Comparison of ENCODE assay signal across 23 cellular contexts in genomic region chr1:174274452-174274851, GRCh38.
"Had no signal": no experiment of that assay in that cellular context is flagged by ENCODE, and none has a peak within 500 bp of the region (broad histone marks: within the 10 kb centered on the region; RNA-seq: fewer than 3 reads in every experiment).

No MANE protein-coding gene starts in this region.

- H3K27ac ChIP-seq: body of pancreas, cardiac muscle cell, foreskin keratinocyte, left lung, sigmoid colon, stomach, suprapubic skin, transverse colon had no signal

- H3K4me1 Mint-ChIP-seq: activated naive CD8-positive, alpha-beta T cell treated with anti-CD3 and anti-CD28 coated beads, Interleukin-2, amount 10 ng/mL, durations not matched to agents 7 days and 5 days; naive thymus-derived CD4-positive, alpha-beta T cell; neural crest cell; WTC11 had no signal

- H3K4me1 ChIP-seq: body of pancreas, foreskin keratinocyte, left lung, sigmoid colon, stomach, suprapubic skin had no signal

- H3K36me3 Mint-ChIP-seq: activated naive CD8-positive, alpha-beta T cell treated with anti-CD3 and anti-CD28 coated beads, Interleukin-2, amount 10 ng/mL, durations not matched to agents 7 days and 5 days; WTC11 had no signal

- H3K4me2 ChIP-seq: smooth muscle cell had no signal

- H3K36me3 ChIP-seq: cardiac muscle cell, left lung, suprapubic skin, transverse colon had no signal

- ATAC-seq: body of pancreas; foreskin keratinocyte; left lung; naive thymus-derived CD4-positive, alpha-beta T cell; stimulated activated memory B cell treated with anti-CD40 and anti-IgM and Interleukin-4, amounts not matched to agents 10 μg/mL and 1 μg/mL and 100 μg/mL, for 72 hours; WTC11 had no signal

- H3K4me3 Mint-ChIP-seq: activated naive CD4-positive, alpha-beta T cell treated with anti-CD3 and anti-CD28 coated beads for 36 hours; activated naive CD8-positive, alpha-beta T cell treated with anti-CD3 and anti-CD28 coated beads, Interleukin-2, amount 10 ng/mL, durations not matched to agents 7 days and 5 days; naive thymus-derived CD4-positive, alpha-beta T cell; neural crest cell; stimulated activated memory B cell treated with anti-CD40 and anti-IgM and Interleukin-4, amounts not matched to agents 10 μg/mL and 1 μg/mL and 100 μg/mL, for 72 hours; WTC11 had no signal

- H3K27me3 Mint-ChIP-seq: activated naive CD8-positive, alpha-beta T cell treated with anti-CD3 and anti-CD28 coated beads, Interleukin-2, amount 10 ng/mL, durations not matched to agents 7 days and 5 days; naive thymus-derived CD4-positive, alpha-beta T cell; stimulated activated memory B cell treated with anti-CD40 and anti-IgM and Interleukin-4, amounts not matched to agents 10 μg/mL and 1 μg/mL and 100 μg/mL, for 72 hours had no signal

- H3K27ac Mint-ChIP-seq: activated naive CD4-positive, alpha-beta T cell treated with anti-CD3 and anti-CD28 coated beads for 36 hours; activated naive CD8-positive, alpha-beta T cell treated with anti-CD3 and anti-CD28 coated beads, Interleukin-2, amount 10 ng/mL, durations not matched to agents 7 days and 5 days; stimulated activated memory B cell treated with anti-CD40 and anti-IgM and Interleukin-4, amounts not matched to agents 10 μg/mL and 1 μg/mL and 100 μg/mL, for 72 hours; WTC11 had no signal

- H3K9me3 Mint-ChIP-seq: activated naive CD4-positive, alpha-beta T cell treated with anti-CD3 and anti-CD28 coated beads for 36 hours; activated naive CD8-positive, alpha-beta T cell treated with anti-CD3 and anti-CD28 coated beads, Interleukin-2, amount 10 ng/mL, durations not matched to agents 7 days and 5 days; naive thymus-derived CD4-positive, alpha-beta T cell; neural crest cell; stimulated activated memory B cell treated with anti-CD40 and anti-IgM and Interleukin-4, amounts not matched to agents 10 μg/mL and 1 μg/mL and 100 μg/mL, for 72 hours; WTC11 had no signal

- H3K4me3 ChIP-seq: body of pancreas, cardiac muscle cell, left lung, lung, sigmoid colon, smooth muscle cell, stomach, suprapubic skin, transverse colon had no signal

- H3K9me3 ChIP-seq: body of pancreas, left lung, sigmoid colon, stomach, suprapubic skin, transverse colon had no signal

- H3K27me3 ChIP-seq: body of pancreas, cardiac muscle cell, foreskin keratinocyte, left lung, sigmoid colon, stomach, suprapubic skin, transverse colon had no signal

- DNase-seq: activated naive CD4-positive, alpha-beta T cell treated with anti-CD3 and anti-CD28 coated beads for 36 hours; activated naive CD8-positive, alpha-beta T cell treated with anti-CD3 and anti-CD28 coated beads, Interleukin-2, amount 10 ng/mL, durations not matched to agents 7 days and 5 days; activated T-cell treated with anti-CD3 and anti-CD28 coated beads, Interleukin-2, amount 50 U/mL, for 48 hours; amygdala; body of pancreas; foreskin keratinocyte; kidney glomerular epithelial cell; left lung; naive thymus-derived CD4-positive, alpha-beta T cell; occipital lobe; posterior cingulate gyrus; sigmoid colon; stimulated activated CD4-positive, alpha-beta T cell treated with anti-CD3 and anti-CD28 coated beads, Interleukin-15, amount 100 ng/mL, for 24 hours; stomach; T-helper 9 cell; transverse colon had no signal
